1 cellular context compared by ENCODE assay signal in genomic region chr3:136751259-136752045, GRCh38.
TF ChIP-seq lines count a peak whose summit lies in the region.

No MANE protein-coding gene starts in this region.

TF ChIP-seq in HepG2, 621 proteins besides CTCF, POLR2A, EP300 and RAD21 (continued from another document and continues in another):
- TF ChIP-seq PITX1 (CRISPR knock-in tag; IDR thresholded peaks at IDR 0.05) (0 out of 2 replicates have a peak, but pooled peaks have one; percentile 11), POLR2G (IDR thresholded peaks at IDR 0.05; ENCODE audit: low read depth, low read length) (peak; percentile 76), TAF1 (CRISPR knock-in tag; IDR thresholded peaks at IDR 0.05) (no peak; the same call in 1 of the 2 replicates), NR3C1 (CRISPR knock-in tag; IDR thresholded peaks at IDR 0.05) (no peak), MAZ (IDR thresholded peaks at IDR 0.05; ENCODE audit: borderline replicate concordance, low read depth, low read length) (0 out of 2 replicates have a peak, but pooled peaks have one; percentile 19), MAZ (CRISPR knock-in tag; IDR thresholded peaks at IDR 0.05; ENCODE audit: low read depth) (no peak), SMYD3 (CRISPR knock-in tag; IDR thresholded peaks at IDR 0.05) (no peak), CENPX (CRISPR knock-in tag; IDR thresholded peaks at IDR 0.05) (no peak), NCOA2 (CRISPR knock-in tag; IDR thresholded peaks at IDR 0.05) (0 out of 2 replicates have a peak, but pooled peaks have one; percentile 16), ATF5 (CRISPR knock-in tag; IDR thresholded peaks at IDR 0.05; ENCODE audit: low read depth) (no peak), SIN3A (IDR thresholded peaks at IDR 0.05; ENCODE audit: borderline replicate concordance, low read depth, low read length) (peak; percentile 37; the same call in 1 of the 2 replicates), ZNF124 (CRISPR knock-in tag; IDR thresholded peaks at IDR 0.05) (no peak), ZNF331 (CRISPR knock-in tag; IDR thresholded peaks at IDR 0.05) (no peak), ZNF7 (CRISPR knock-in tag; IDR thresholded peaks at IDR 0.05) (no peak), ZNF616 (CRISPR knock-in tag; IDR thresholded peaks at IDR 0.05; ENCODE audit: low read depth) (no peak), ZNF142 (CRISPR knock-in tag; IDR thresholded peaks at IDR 0.05) (no peak), MAX (IDR thresholded peaks at IDR 0.05) (peak; percentile 80; the same call in 1 of the 2 replicates), DMTF1 (CRISPR knock-in tag; IDR thresholded peaks at IDR 0.05) (no peak), HNRNPL (IDR thresholded peaks at IDR 0.05; ENCODE audit: low read depth, low read length) (0 out of 2 replicates have a peak, but pooled peaks have one; percentile 39), HIC2 (CRISPR knock-in tag; IDR thresholded peaks at IDR 0.05; ENCODE audit: low read depth) (peak; percentile 47; the same call in 1 of the 2 replicates), SMAD3 (CRISPR knock-in tag; IDR thresholded peaks at IDR 0.05) (0 out of 2 replicates have a peak, but pooled peaks have one; percentile 29), PRPF4 (IDR thresholded peaks at IDR 0.05; ENCODE audit: low read depth, low read length, poor library complexity, severe bottlenecking) (peak; percentile 59), ZFYVE20 (CRISPR knock-in tag; IDR thresholded peaks at IDR 0.05; ENCODE audit: borderline replicate concordance, low read depth) (0 out of 2 replicates have a peak, but pooled peaks have one; percentile 33), GMEB1 (CRISPR knock-in tag; IDR thresholded peaks at IDR 0.05; ENCODE audit: borderline replicate concordance) (peak; percentile 27; the same call in 1 of the 2 replicates), ZFX (CRISPR knock-in tag; IDR thresholded peaks at IDR 0.05; ENCODE audit: low read depth) (peak; percentile 84), ZBTB34 (CRISPR knock-in tag; IDR thresholded peaks at IDR 0.05) (no peak), CENPT (CRISPR knock-in tag; IDR thresholded peaks at IDR 0.05; ENCODE audit: low read depth) (no peak), PHF20 (CRISPR knock-in tag; IDR thresholded peaks at IDR 0.05) (peak; percentile 43; the same call in 1 of the 2 replicates), PHF5A (CRISPR knock-in tag; IDR thresholded peaks at IDR 0.05; ENCODE audit: low read depth, unreplicated experiment) (no peak), ZNF773 (CRISPR knock-in tag; IDR thresholded peaks at IDR 0.05; ENCODE audit: borderline replicate concordance) (peak; percentile 20; the same call in 1 of the 2 replicates), FOSL2 (CRISPR knock-in tag; IDR thresholded peaks at IDR 0.05) (peak; percentile 14; the same call in 1 of the 2 replicates), SNAPC2 (CRISPR knock-in tag; IDR thresholded peaks at IDR 0.05) (no peak), BATF2 (CRISPR knock-in tag; IDR thresholded peaks at IDR 0.05) (no peak), ZNF292 (CRISPR knock-in tag; IDR thresholded peaks at IDR 0.05; ENCODE audit: borderline replicate concordance, low read depth) (no peak), BHLHE40 (IDR thresholded peaks at IDR 0.05; ENCODE audit: low read length) (peak; percentile 48; the same call in 1 of the 2 replicates), KMT2A (CRISPR knock-in tag; IDR thresholded peaks at IDR 0.05) (peak; percentile 31; the same call in 1 of the 2 replicates), ZNF720 (CRISPR knock-in tag; IDR thresholded peaks at IDR 0.05) (no peak), KAT8 (CRISPR knock-in tag; IDR thresholded peaks at IDR 0.05) (peak; percentile 34; the same call in 1 of the 2 replicates), ASH2L (IDR thresholded peaks at IDR 0.05; ENCODE audit: insufficient read length, low read depth, low read length) (peak; percentile 92), ZNF891 (CRISPR knock-in tag; IDR thresholded peaks at IDR 0.05) (peak; percentile 41; the same call in 1 of the 2 replicates), RBM22 (optimal IDR thresholded peaks at IDR 0.05; ENCODE audit: low read length) (peak; percentile 65), POLR2AphosphoS5 (IDR thresholded peaks at IDR 0.05; ENCODE audit: low read depth, low read length) (peak; percentile 51), ZNF740 (CRISPR knock-in tag; IDR thresholded peaks at IDR 0.05) (0 out of 2 replicates have a peak, but pooled peaks have one; percentile 51), HES4 (CRISPR knock-in tag; IDR thresholded peaks at IDR 0.05; ENCODE audit: borderline replicate concordance) (no peak), FOXA3 (CRISPR knock-in tag; IDR thresholded peaks at IDR 0.05) (0 out of 2 replicates have a peak, but pooled peaks have one; percentile 19), HNF1B (CRISPR knock-in tag; IDR thresholded peaks at IDR 0.05) (0 out of 2 replicates have a peak, but pooled peaks have one; percentile 26), TEAD2 (CRISPR knock-in tag; IDR thresholded peaks at IDR 0.05) (no peak), ZNF414 (CRISPR knock-in tag; IDR thresholded peaks at IDR 0.05) (0 out of 2 replicates have a peak, but pooled peaks have one; percentile 4)
